ENCODE assay signal across 16 cellular contexts in the genomic region with DNA sequence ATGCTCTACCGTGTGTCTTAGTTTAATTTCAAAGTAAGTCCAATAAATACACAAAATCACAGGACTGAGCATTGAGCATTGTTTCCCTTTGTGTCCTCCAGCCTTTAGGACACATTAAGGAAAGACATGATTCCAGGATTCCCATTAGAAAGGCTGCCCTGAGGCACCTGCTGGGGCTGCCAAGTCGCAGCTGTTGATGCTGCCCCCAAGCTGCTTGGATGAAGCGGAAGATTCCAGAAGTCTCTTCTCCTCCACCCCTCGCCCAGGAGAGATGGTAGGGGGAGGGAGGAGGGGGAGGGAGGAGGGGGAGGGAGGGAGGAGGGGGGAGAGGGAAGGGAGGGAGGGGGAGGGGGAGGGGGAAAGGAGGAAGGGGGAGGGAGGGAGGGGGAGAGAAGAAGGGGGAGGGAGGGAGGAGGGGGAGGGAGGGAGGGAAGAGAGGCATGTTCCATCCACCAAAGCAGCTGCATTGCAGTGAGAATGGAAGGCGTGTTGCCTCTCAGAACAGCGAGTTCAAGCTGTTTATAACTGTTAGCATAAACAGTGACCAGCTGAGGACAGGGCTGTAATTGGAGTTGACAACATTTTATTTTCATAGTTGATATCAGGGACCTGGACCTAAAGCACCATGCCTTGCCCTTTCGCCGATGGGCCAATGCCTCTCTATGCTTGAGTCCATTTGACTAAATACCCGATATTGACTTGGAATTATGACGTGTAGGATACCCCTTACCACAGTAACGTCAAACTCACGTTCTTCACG.
A peak's percentile ranks its signal among the peaks of the same experiment; 100 is the strongest.
DNase-seq lines count a peak whose midpoint lies in the region; ATAC-seq, FAIRE-seq and TF ChIP-seq lines count a peak whose summit lies in the region.
"Had no signal": no experiment of that assay in that cellular context is flagged by ENCODE, and none has a peak within 500 bp of the region (broad histone marks: within the 10 kb centered on the region; RNA-seq: fewer than 3 reads in every experiment).

No MANE protein-coding gene starts in this region.

- ATAC-seq in gastrocnemius medialis (peak in 1 of 2 donors; percentile 53), HG02588 (IDR thresholded peaks at IDR 0.05; ENCODE audit: unreplicated experiment) (no peak)
- ATAC-seq: activated CD8-positive, alpha-beta T cell treated with anti-CD3 and anti-CD28 coated beads, Interleukin-2, amount 10 ng/mL, durations not matched to agents 7 days and 5 days; activated naive CD8-positive, alpha-beta T cell treated with anti-CD3 and anti-CD28 coated beads, Interleukin-2, amount 50 U/mL, for 24 hours had no signal

- FAIRE-seq in GM12891 (lab: Jason Lieb, UNC), result peak; percentile 16
- FAIRE-seq: endometrium had no signal

- peaks cover 71 to 78% of the 10 kb centered on the region in 2 donors for H3K4me1 ChIP-seq in gastrocnemius medialis

- TF ChIP-seq CTCF in gastrocnemius medialis (IDR thresholded peaks at IDR 0.05 in 4 of 5, conservative IDR thresholded peaks at IDR 0.05 in 1 of 5) (no peak), GM13977 (IDR thresholded peaks at IDR 0.05; ENCODE audit: extremely low read depth, insufficient read depth, missing control alignments) (no peak)

- H3K4me3 ChIP-seq in gastrocnemius medialis, result no peak overlapping the region
- H3K4me3 ChIP-seq: SK-N-MC had no signal

- H3K27ac ChIP-seq in gastrocnemius medialis, result peak overlapping the region; percentile 28 to 92 (median 74)
- H3K27ac ChIP-seq: SK-N-MC had no signal

- in situ Hi-C loops in gastrocnemius medialis (cut with MboI; ENCODE audit: low sequenced_read_pairs in 4 of 4), result no loop called here
- in situ Hi-C loops in GM13977 (cut with MboI; ENCODE audit: low pct_unique_long_range_greater_than_20kb, low sequenced_read_pairs, unreplicated experiment), result no loop called here

- no peaks in the 10 kb centered on the region for H3K9me3 ChIP-seq in gastrocnemius medialis
- H3K9me3 ChIP-seq: Caco-2 had no signal

- intact Hi-C loops in gastrocnemius medialis (cut with DNase I; ENCODE audit: low total_unique reads), result loop anchor here (10.0 kb wide), 2 partner anchors 253 to 423 kb away; a partner anchor contains a TSS

- TF ChIP-seq POLR2A in GM12891 (IDR thresholded peaks at IDR 0.05; ENCODE audit: low read depth, low read length) (no peak), gastrocnemius medialis (IDR thresholded peaks at IDR 0.05) (peak in 1 of 2 donors; percentile 56)

- H3K27me3 ChIP-seq in gastrocnemius medialis, result no peaks in the 10 kb centered on the region

- H3K36me3 ChIP-seq in gastrocnemius medialis, result no peaks in the 10 kb centered on the region

- DNase-seq in GM12891 (ENCODE audit: insufficient read length, low spot score) (no peak), RPMI7951 (ENCODE audit: low read depth) (peak; percentile 38), hippocampal formation (lab: John Stamatoyannopoulos, UW) (peak; percentile 58 to 60), gastrocnemius medialis (peak; percentile 33 to 68), ureter (ENCODE audit: low spot score) (no peak), NCI-H187 treated with DMSO at 0.1 percent for 48 hours (lab: John Stamatoyannopoulos, UW) (no peak), GM13977 (ENCODE audit: low spot score) (no peak)
- DNase-seq: activated CD8-positive, alpha-beta T cell treated with anti-CD3 and anti-CD28 coated beads, Interleukin-2, amount 10 ng/mL, durations not matched to agents 7 days and 5 days; activated naive CD8-positive, alpha-beta T cell treated with anti-CD3 and anti-CD28 coated beads, Interleukin-2, amount 50 U/mL, for 24 hours; Caco-2; GF-D8; H9; NCI-H1092 treated with DMSO at 0.1 percent for 48 hours had no signal

TF ChIP-seq in GM12891, 5 proteins besides CTCF, POLR2A, EP300 and RAD21:
- TF ChIP-seq SPI1 (IDR thresholded peaks at IDR 0.05; ENCODE audit: low read depth, low read length) (no peak), POLR2AphosphoS5 (IDR thresholded peaks at IDR 0.05; ENCODE audit: low read depth, low read length) (no peak), TAF1 (IDR thresholded peaks at IDR 0.05; ENCODE audit: low read depth, low read length) (no peak), PAX5 (IDR thresholded peaks at IDR 0.05; ENCODE audit: insufficient read depth, low read length, severe bottlenecking) (no peak), POU2F2 (IDR thresholded peaks at IDR 0.05; ENCODE audit: low read depth, low read length) (no peak)
TF ChIP-seq in GM12891: peak in this region for 0.

Comparison
In these comparisons a context has a peak if more than half of its experiments do, and no peak if none do; other contexts are left out.
1. DNase-seq: peak in RPMI7951 (single experiment), hippocampal formation (2 of 2) and gastrocnemius medialis (2 of 2); none in GM12891 (single experiment), ureter (single experiment), NCI-H187 treated with DMSO at 0.1 percent for 48 hours (single experiment) and GM13977 (single experiment).